30 cellular contexts compared by ENCODE assay signal in the genomic region with DNA sequence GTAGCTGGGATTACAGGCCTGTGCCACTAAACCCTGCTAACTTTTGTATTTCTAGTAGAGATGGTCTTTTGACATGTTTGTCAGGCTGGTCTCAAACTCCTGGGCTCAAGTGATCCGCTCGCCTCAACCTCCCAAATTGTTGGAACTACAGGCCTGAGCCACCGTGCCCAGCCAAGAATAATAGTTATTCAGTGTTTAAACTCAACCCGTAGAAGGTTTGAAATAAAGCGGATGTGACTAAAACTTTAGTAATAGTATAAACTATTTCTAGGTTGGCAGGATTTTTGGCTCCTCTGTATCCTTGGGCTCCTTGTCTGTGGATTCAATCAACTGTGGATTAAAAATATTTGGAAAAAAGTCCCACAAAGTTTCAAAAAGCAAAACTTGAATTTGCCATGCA. TPM values are rescaled to one million over a fixed set of nuclear protein-coding genes. Genes with fewer than 3 reads are reported as not detected.
DNase-seq lines count a peak whose midpoint lies in the region; ATAC-seq, FAIRE-seq and TF ChIP-seq lines count a peak whose summit lies in the region.
"Had no signal": no experiment of that assay in that cellular context is flagged by ENCODE, and none has a peak within 500 bp of the region (broad histone marks: within the 10 kb centered on the region; RNA-seq: fewer than 3 reads in every experiment).

No MANE protein-coding gene starts in this region.

- H3K27ac ChIP-seq in RWPE2 (ENCODE audit: poor library complexity, severe bottlenecking) (peak overlapping the region; percentile 39), GM23338 (ENCODE audit: low read depth) (no peak overlapping the region), pancreas (no peak overlapping the region)
- H3K27ac ChIP-seq: PC-9, sigmoid colon, transverse colon, VCaP had no signal

- H3K27me3 ChIP-seq in RWPE2 (ENCODE audit: insufficient read depth, poor library complexity, severe bottlenecking) (no peaks in the 10 kb centered on the region), GM23338 (ENCODE audit: insufficient read depth) (no peaks in the 10 kb centered on the region), pancreas (no peaks in the 10 kb centered on the region)
- H3K27me3 ChIP-seq: sigmoid colon, transverse colon had no signal

- H3K4me1 ChIP-seq in RWPE2 (ENCODE audit: insufficient read depth, poor library complexity, severe bottlenecking) (peaks cover 6% of the 10 kb centered on the region), GM23338 (ENCODE audit: insufficient read depth) (no peaks in the 10 kb centered on the region), pancreas (no peaks in the 10 kb centered on the region)
- H3K4me1 ChIP-seq: Caco-2, sigmoid colon, transverse colon had no signal

- H3K4me2 ChIP-seq in GM23338: no peak overlapping the region
- H3K4me2 ChIP-seq: PC-9 had no signal

- H3K36me3 Mint-ChIP-seq in GM23338 (ENCODE audit: low read depth): no peaks in the 10 kb centered on the region
- H3K36me3 Mint-ChIP-seq: activated naive CD4-positive, alpha-beta T cell treated with anti-CD3 and anti-CD28 coated beads, Interleukin-2, amount 50 U/mL, for 24 hours; CD14-positive monocyte; naive B cell had no signal

- no peaks in the 10 kb centered on the region for H3K9me2 ChIP-seq in GM23338 (ENCODE audit: insufficient read depth)

- intact Hi-C loops in pancreas (cut with DNase I): no loop called here

- ATAC-seq in RWPE2 (ENCODE audit: low read depth) (peak; percentile 54), GM23338 (no peak), pancreas (no peak)
- ATAC-seq: activated CD4-positive, alpha-beta T cell treated with anti-CD3 and anti-CD28 coated beads for 36 hours; esophagus mucosa; stimulated activated naive CD8-positive, alpha-beta T cell treated with anti-CD3 and anti-CD28 coated beads, Interleukin-15, amount 100 ng/mL, for 72 hours had no signal

- no peak overlapping the region for H3K4me3 Mint-ChIP-seq in GM23338
- H3K4me3 Mint-ChIP-seq: activated CD4-positive, alpha-beta T cell treated with anti-CD3 and anti-CD28 coated beads for 36 hours; activated naive CD4-positive, alpha-beta T cell treated with anti-CD3 and anti-CD28 coated beads, Interleukin-2, amount 50 U/mL, for 24 hours; CD14-positive monocyte; naive B cell; stimulated activated naive CD8-positive, alpha-beta T cell treated with anti-CD3 and anti-CD28 coated beads, Interleukin-15, amount 100 ng/mL, for 72 hours had no signal

- H3K9me3 Mint-ChIP-seq in GM23338: no peaks in the 10 kb centered on the region
- H3K9me3 Mint-ChIP-seq: CD14-positive monocyte; stimulated activated naive CD8-positive, alpha-beta T cell treated with anti-CD3 and anti-CD28 coated beads, Interleukin-15, amount 100 ng/mL, for 72 hours had no signal

- no peak overlapping the region for H3K27ac Mint-ChIP-seq in GM23338
- H3K27ac Mint-ChIP-seq: activated CD4-positive, alpha-beta T cell treated with anti-CD3 and anti-CD28 coated beads for 36 hours; activated naive CD4-positive, alpha-beta T cell treated with anti-CD3 and anti-CD28 coated beads, Interleukin-2, amount 50 U/mL, for 24 hours; CD14-positive monocyte; naive B cell; stimulated activated naive CD8-positive, alpha-beta T cell treated with anti-CD3 and anti-CD28 coated beads, Interleukin-15, amount 100 ng/mL, for 72 hours had no signal

- H3K36me3 ChIP-seq in RWPE2 (ENCODE audit: low read depth): no peaks in the 10 kb centered on the region
- H3K36me3 ChIP-seq in GM23338 (ENCODE audit: insufficient read depth): no peaks in the 10 kb centered on the region
- H3K36me3 ChIP-seq in pancreas: no peaks in the 10 kb centered on the region
- H3K36me3 ChIP-seq: sigmoid colon, transverse colon had no signal

- no peak overlapping the region for H2AFZ ChIP-seq in GM23338
- H2AFZ ChIP-seq: PC-9 had no signal

- no peak for FAIRE-seq in pancreas (lab: Jason Lieb, UNC)

- H3K4me3 ChIP-seq in RWPE2 (ENCODE audit: severe bottlenecking) (no peak overlapping the region), GM23338 (no peak overlapping the region), pancreas (no peak overlapping the region)
- H3K4me3 ChIP-seq: PC-9, sigmoid colon, transverse colon had no signal

- no peaks in the 10 kb centered on the region for H3F3A ChIP-seq in GM23338 (replicated peaks; ENCODE audit: low read depth)

- no peaks in the 10 kb centered on the region for H3K79me2 ChIP-seq in GM23338 (replicated peaks; ENCODE audit: insufficient read depth)

- H3K4me1 Mint-ChIP-seq in GM23338: no peaks in the 10 kb centered on the region
- H3K4me1 Mint-ChIP-seq: activated CD4-positive, alpha-beta T cell treated with anti-CD3 and anti-CD28 coated beads for 36 hours; activated naive CD4-positive, alpha-beta T cell treated with anti-CD3 and anti-CD28 coated beads, Interleukin-2, amount 50 U/mL, for 24 hours; CD14-positive monocyte; naive B cell; stimulated activated naive CD8-positive, alpha-beta T cell treated with anti-CD3 and anti-CD28 coated beads, Interleukin-15, amount 100 ng/mL, for 72 hours had no signal

- TF ChIP-seq CTCF in RWPE2 (IDR thresholded peaks at IDR 0.05; ENCODE audit: poor library complexity, severe bottlenecking): no peak
- no peak for TF ChIP-seq CTCF in GM23338 (conservative IDR thresholded peaks at IDR 0.05; ENCODE audit: low read depth in 2 of 2)
- no peak for TF ChIP-seq CTCF in pancreas (IDR thresholded peaks at IDR 0.05)

- H4K20me1 ChIP-seq in GM23338 (replicated peaks; ENCODE audit: insufficient read depth): no peaks in the 10 kb centered on the region

- H3K9me3 ChIP-seq in RWPE2 (ENCODE audit: severe bottlenecking) (no peaks in the 10 kb centered on the region), pancreas (no peaks in the 10 kb centered on the region)
- H3K9me3 ChIP-seq: Caco-2, sigmoid colon, transverse colon had no signal

- H3K27me3 Mint-ChIP-seq in GM23338 (ENCODE audit: insufficient read depth, low read depth, poor library complexity): no peaks in the 10 kb centered on the region
- H3K27me3 Mint-ChIP-seq: activated CD4-positive, alpha-beta T cell treated with anti-CD3 and anti-CD28 coated beads for 36 hours; activated naive CD4-positive, alpha-beta T cell treated with anti-CD3 and anti-CD28 coated beads, Interleukin-2, amount 50 U/mL, for 24 hours; naive B cell; stimulated activated naive CD8-positive, alpha-beta T cell treated with anti-CD3 and anti-CD28 coated beads, Interleukin-15, amount 100 ng/mL, for 72 hours had no signal

- 83 to 86% methylated on average over 5 of the region's 5 CpGs for WGBS in pancreas, 2 donors

- peak; percentile 54 for DNase-seq in HCEC 1CT
- no peak for DNase-seq in RWPE2 (ENCODE audit: low spot score)
- peak; percentile 11 for DNase-seq in fibroblast of gingiva (ENCODE audit: low read depth)
- DNase-seq in NCI-H526 (lab: John Stamatoyannopoulos, UW): no peak
- DNase-seq in GM23338 (ENCODE audit: low spot score): no peak
- DNase-seq in pancreas: no peak
- DNase-seq in activated CD4-positive, alpha-beta T cell treated with anti-CD3 and anti-CD28 coated beads, Interleukin-2, amount 50 U/mL, for 1 hour: no peak
- DNase-seq: activated CD4-positive, alpha-beta T cell treated with anti-CD3 and anti-CD28 coated beads for 36 hours; activated T-cell treated with anti-CD3 and anti-CD28 coated beads for 4 hours; Caco-2; caudate nucleus; KG1; midbrain; MM.1S; naive B cell; NCI-H1105 treated with DMSO at 0.1 percent for 48 hours; NCI-H1930; NCI-H524; PC-9; SHP77 treated with DMSO at 0.1 percent for 48 hours; sigmoid colon; stimulated activated CD4-positive, alpha-beta T cell treated with anti-CD3 and anti-CD28 coated beads, Interleukin-12 subunit alpha, Interleukin-12 subunit beta, amount 100 ng/mL, for 4 hours; stimulated activated CD4-positive, alpha-beta T cell treated with anti-CD3 and anti-CD28 coated beads, Interleukin-2, amount 100 ng/mL, for 48 hours; stimulated activated naive CD8-positive, alpha-beta T cell treated with anti-CD3 and anti-CD28 coated beads, Interleukin-15, amount 100 ng/mL, for 72 hours; T-helper 9 cell; transverse colon had no signal

TF ChIP-seq in GM23338, 12 proteins besides CTCF, POLR2A, EP300 and RAD21 (continues in another document):
- TF ChIP-seq ZNF331 (CRISPR knock-in tag; IDR thresholded peaks at IDR 0.05; ENCODE audit: low read depth) (no peak), CREB1 (CRISPR knock-in tag; IDR thresholded peaks at IDR 0.05; ENCODE audit: low read depth) (no peak)

RNA-seq across cellular contexts. Expression of gene PCDH10, which starts 37.8 kb away (rescaled TPM):
- 4.0 and 5.6 TPM in 2 replicates for total RNA-seq in GM23338 (2014; rRNA removed; shearing (Covaris generic))
- polyA plus RNA-seq in GM23338 (2016; fragmentation: Nextera tagmentation; extraction: Ambion mirVana): 0.75 and 1.2 TPM in 2 replicates
- total RNA-seq in pancreas: under 1 TPM; 0.09 to 0.23 (median 0.13) TPM
- under 1 TPM; 0.11 to 0.26 TPM for polyA plus RNA-seq in pancreas
- total RNA-seq: activated CD4-positive, alpha-beta T cell treated with anti-CD3 and anti-CD28 coated beads for 36 hours; Caco-2; PC-9 had no signal
- polyA plus RNA-seq: CD14-positive monocyte had no signal

Comparison
In these comparisons a context has a peak if more than half of its experiments do, and no peak if none do; other contexts are left out.
1. DNase-seq: peak in HCEC 1CT (single experiment) and fibroblast of gingiva (single experiment); none in RWPE2 (single experiment), NCI-H526 (0 of 2), GM23338 (single experiment), pancreas (0 of 6) and activated CD4-positive, alpha-beta T cell treated with anti-CD3 and anti-CD28 coated beads, Interleukin-2, amount 50 U/mL, for 1 hour (single experiment).